Comparison of ENCODE assay signal across 10 cellular contexts in the genomic region with DNA sequence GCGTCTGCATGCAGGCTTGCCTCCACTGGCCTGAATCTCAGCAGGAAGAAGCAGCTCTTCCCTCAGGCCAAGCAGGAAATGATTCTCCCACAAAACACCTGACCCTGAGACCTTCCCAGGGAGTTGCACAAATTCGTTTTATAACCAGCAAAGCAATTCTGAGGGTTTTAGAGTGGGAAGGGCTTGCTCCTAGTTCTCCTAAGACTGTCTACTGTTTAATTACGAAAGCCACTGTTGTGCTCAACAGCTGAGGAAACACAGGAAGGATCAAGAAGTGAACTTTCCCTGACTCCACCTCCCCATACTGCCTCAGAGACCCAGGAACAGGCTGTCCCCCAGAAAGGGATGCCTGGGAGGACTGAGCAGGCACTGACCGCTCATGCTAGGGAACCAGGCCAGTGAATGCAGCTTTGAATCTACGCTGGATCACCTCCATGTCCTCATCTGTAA. TPM values are rescaled to one million over a fixed set of nuclear protein-coding genes. Genes with fewer than 3 reads are reported as not detected.
DNase-seq lines count a peak whose midpoint lies in the region; ATAC-seq and TF ChIP-seq lines count a peak whose summit lies in the region.
"Had no signal": no experiment of that assay in that cellular context is flagged by ENCODE, and none has a peak within 500 bp of the region (broad histone marks: within the 10 kb centered on the region; RNA-seq: fewer than 3 reads in every experiment).

No MANE protein-coding gene starts in this region.

- no peak overlapping the region for H3K4me3 ChIP-seq in fibroblast of pulmonary artery (replicated peaks; ENCODE audit: low read depth, low read length)

- H3K27ac ChIP-seq in RWPE1: peak overlapping the region; percentile 97

- TF ChIP-seq CTCF in RWPE1 (conservative IDR thresholded peaks at IDR 0.05; ENCODE audit: low read depth) (no peak), fibroblast of pulmonary artery (IDR thresholded peaks at IDR 0.05; ENCODE audit: low read length, missing control alignments) (no peak)

- POLR2A ChIA-PET in RWPE1 (lab: Yijun Ruan, JAX; ENCODE audit: low non-redundant PET): no interaction called here

- DNase-seq in ELF-1 (ENCODE audit: low read depth, low spot score) (peak; percentile 32), RWPE1 (ENCODE audit: low spot score) (peak; percentile 79), fibroblast of pulmonary artery (ENCODE audit: low read depth) (peak; percentile 90), renal cortical epithelial cell (ENCODE audit: low read depth) (peak; percentile 93), GM19240 (ENCODE audit: insufficient read length, low spot score) (no peak), NCI-H524 (lab: John Stamatoyannopoulos, UW) (no peak)
- DNase-seq in activated CD4-positive, alpha-beta T cell treated with anti-CD3 and anti-CD28 coated beads, Interleukin-2, amount 50 U/mL, for 4 hours: no peak
- DNase-seq: GDM1 had no signal

- CTCF ChIA-PET in RWPE1 (lab: Yijun Ruan, JAX): interaction anchor here (0.6 to 1.3 kb wide), 2 partner anchors 9 to 79 kb away, joined by 3 read pairs; no protein-coding TSS in a partner anchor

- ATAC-seq in GM21390 (IDR thresholded peaks at IDR 0.05; ENCODE audit: unreplicated experiment): no peak
- ATAC-seq: activated naive CD4-positive, alpha-beta T cell treated with anti-CD3 and anti-CD28 coated beads, Interleukin-2, amount 50 U/mL, for 72 hours had no signal

RNA-seq across cellular contexts. Expression of gene PUM1, which starts 37.0 kb away (rescaled TPM):
- 47.8 and 185 TPM in 2 replicates for total RNA-seq in renal cortical epithelial cell

Comparison
In these comparisons a context has a peak if more than half of its experiments do, and no peak if none do; other contexts are left out.
1. DNase-seq: peak in ELF-1 (single experiment), RWPE1 (single experiment), fibroblast of pulmonary artery (single experiment) and renal cortical epithelial cell (single experiment); none in GM19240 (single experiment), NCI-H524 (0 of 2) and activated CD4-positive, alpha-beta T cell treated with anti-CD3 and anti-CD28 coated beads, Interleukin-2, amount 50 U/mL, for 4 hours (0 of 2).